ENCODE assay signal across 8 cellular contexts in genomic region chr11:8081591-8082021, GRCh38. TPM values are rescaled to one million over a fixed set of nuclear protein-coding genes. Genes with fewer than 3 reads are reported as not detected.
A peak's percentile ranks its signal among the peaks of the same experiment; 100 is the strongest.
DNase-seq lines count a peak whose midpoint lies in the region; ATAC-seq, FAIRE-seq and TF ChIP-seq lines count a peak whose summit lies in the region.

No MANE protein-coding gene starts in this region.

- no peak for DNase-seq in activated T-cell treated with anti-CD3 and anti-CD28 coated beads, Interleukin-2, amount 50 U/mL, for 24 hours
- DNase-seq in activated T-cell treated with anti-CD3 and anti-CD28 coated beads, Interleukin-2, amount 50 U/mL, for 1 hour: no peak
- DNase-seq in cerebellar cortex (ENCODE audit: low spot score) (peak; percentile 46), mesenchymal stem cell (peak; percentile 19), type B pancreatic cell (ENCODE audit: extremely low spot score, unreplicated experiment) (no peak), frontal cortex (ENCODE audit: low spot score in 2 of 2) (no peak), inferior parietal cortex (ENCODE audit: extremely low spot score) (no peak), natural killer cell (no peak)

- H3K4me2 ChIP-seq in mesenchymal stem cell (ENCODE audit: low read length, poor library complexity, severe bottlenecking): peak overlapping the region; percentile 72

- peak overlapping the region in 1 of 2 experiments; percentile 28 for H3K18ac ChIP-seq in mesenchymal stem cell (ENCODE audit: low read depth in 1 of 2, low read length in 2 of 2)

- H4K91ac ChIP-seq in mesenchymal stem cell (ENCODE audit: low read length): no peak overlapping the region

- no peak overlapping the region for H3K4ac ChIP-seq in mesenchymal stem cell (ENCODE audit: low read depth in 1 of 2, low read length in 2 of 2)

- no peak overlapping the region for H3K23ac ChIP-seq in mesenchymal stem cell (ENCODE audit: low read length in 2 of 2)

- H3K36me3 Mint-ChIP-seq in activated T-cell treated with anti-CD3 and anti-CD28 coated beads, Interleukin-2, amount 50 U/mL, for 24 hours (ENCODE audit: low read depth): no peaks in the 10 kb centered on the region
- H3K36me3 Mint-ChIP-seq in type B pancreatic cell (no peaks in the 10 kb centered on the region), natural killer cell (no peaks in the 10 kb centered on the region)

- H3K9me3 Mint-ChIP-seq in activated T-cell treated with anti-CD3 and anti-CD28 coated beads, Interleukin-2, amount 50 U/mL, for 24 hours: no peaks in the 10 kb centered on the region
- H3K9me3 Mint-ChIP-seq in type B pancreatic cell (no peaks in the 10 kb centered on the region), natural killer cell (no peaks in the 10 kb centered on the region)

- intact Hi-C loops in natural killer cell (cut with micrococcal nuclease): no loop called here

- H4K8ac ChIP-seq in mesenchymal stem cell (ENCODE audit: low read length): peak overlapping the region; percentile 62

- no peak for ATAC-seq in natural killer cell

- no peak overlapping the region for H3K27ac Mint-ChIP-seq in activated T-cell treated with anti-CD3 and anti-CD28 coated beads, Interleukin-2, amount 50 U/mL, for 24 hours
- H3K27ac Mint-ChIP-seq in type B pancreatic cell (peak overlapping the region; percentile 67), natural killer cell (no peak overlapping the region)

- no peak overlapping the region for H2BK5ac ChIP-seq in mesenchymal stem cell (ENCODE audit: low read depth, low read length, poor library complexity, severe bottlenecking)

- H2BK120ac ChIP-seq in mesenchymal stem cell (ENCODE audit: low read depth, low read length): peak overlapping the region; percentile 55

- no peak overlapping the region for H2BK12ac ChIP-seq in mesenchymal stem cell (ENCODE audit: low read length in 2 of 2)

- FAIRE-seq in frontal cortex (lab: Jason Lieb, UNC): no peak

- no peak overlapping the region for H3K27ac ChIP-seq in mesenchymal stem cell (ENCODE audit: low read length, poor library complexity, severe bottlenecking)

- peaks cover 0 to 84% of the 10 kb centered on the region in 2 experiments for H3K27me3 ChIP-seq in mesenchymal stem cell (ENCODE audit: control insufficient read depth in 1 of 2, insufficient read depth in 1 of 2, low read length in 2 of 2)

- TF ChIP-seq CTCF in type B pancreatic cell (conservative IDR thresholded peaks at IDR 0.05) (no peak), natural killer cell (IDR thresholded peaks at IDR 0.05) (no peak)

- peaks cover 12% of the 10 kb centered on the region for H3K4me1 ChIP-seq in mesenchymal stem cell (ENCODE audit: control insufficient read depth, insufficient read depth, low read depth, low read length)

- peak overlapping the region; percentile 57 for H2AFZ ChIP-seq in mesenchymal stem cell (ENCODE audit: low read depth, low read length)

- peaks cover 71% of the 10 kb centered on the region for H3K27me3 Mint-ChIP-seq in activated T-cell treated with anti-CD3 and anti-CD28 coated beads, Interleukin-2, amount 50 U/mL, for 24 hours
- peaks cover 13% of the 10 kb centered on the region for H3K27me3 Mint-ChIP-seq in type B pancreatic cell
- H3K27me3 Mint-ChIP-seq in natural killer cell (ENCODE audit: low read depth in 2 of 2): peaks cover 36 to 51% of the 10 kb centered on the region in 2 donors

- no peak overlapping the region for H2BK15ac ChIP-seq in mesenchymal stem cell (ENCODE audit: low read depth, poor library complexity, severe bottlenecking)

- H3K4me1 Mint-ChIP-seq in activated T-cell treated with anti-CD3 and anti-CD28 coated beads, Interleukin-2, amount 50 U/mL, for 24 hours (ENCODE audit: low read depth): peaks cover 4% of the 10 kb centered on the region
- H3K4me1 Mint-ChIP-seq in type B pancreatic cell (ENCODE audit: unreplicated experiment) (peaks cover 48% of the 10 kb centered on the region), natural killer cell (no peaks in the 10 kb centered on the region)

- H2AK5ac ChIP-seq in mesenchymal stem cell (ENCODE audit: low read length, severe bottlenecking): no peak overlapping the region

- H3K9me3 ChIP-seq in mesenchymal stem cell (ENCODE audit: control insufficient read depth, low read length): no peaks in the 10 kb centered on the region

- peak overlapping the region; percentile 58 to 77 for H3K4me3 ChIP-seq in mesenchymal stem cell (ENCODE audit: insufficient read depth in 1 of 2, low read depth in 1 of 2, low read length in 2 of 2)

- peak overlapping the region in 1 of 2 experiments; percentile 5 for H3K14ac ChIP-seq in mesenchymal stem cell (ENCODE audit: low read length in 2 of 2)

- peak overlapping the region; percentile 47 for H3K4me3 Mint-ChIP-seq in activated T-cell treated with anti-CD3 and anti-CD28 coated beads, Interleukin-2, amount 50 U/mL, for 24 hours
- H3K4me3 Mint-ChIP-seq in type B pancreatic cell: peak overlapping the region; percentile 89
- no peak overlapping the region for H3K4me3 Mint-ChIP-seq in natural killer cell

- H3K79me1 ChIP-seq in mesenchymal stem cell (replicated peaks; ENCODE audit: low read length, poor library complexity, severe bottlenecking): no peaks in the 10 kb centered on the region

- no peaks in the 10 kb centered on the region for H3K36me3 ChIP-seq in mesenchymal stem cell (ENCODE audit: control insufficient read depth in 1 of 2, insufficient read depth in 2 of 2, low read depth in 1 of 2, low read length in 2 of 2)

- peak overlapping the region; percentile 82 for H3K9ac ChIP-seq in mesenchymal stem cell (ENCODE audit: low read length)

- WGBS in mesenchymal stem cell: 20% methylated on average over 20 of the region's 22 CpGs

RNA-seq across cellular contexts. Expression of gene TUB, which starts 0.6 kb away (rescaled TPM):
- polyA plus RNA-seq in mesenchymal stem cell (2013, experiment 1 of 2): 1.9 TPM
- polyA plus RNA-seq in mesenchymal stem cell (2013, experiment 2 of 2): 1.9 TPM
- total RNA-seq in type B pancreatic cell (ENCODE audit: low replicate concordance) (11.5 and 28.8 TPM in 2 replicates), frontal cortex (83.2 TPM), natural killer cell (not detected)

Comparison
In these comparisons a context has a peak if more than half of its experiments do, and no peak if none do; other contexts are left out.
1. DNase-seq: peak in cerebellar cortex (single experiment) and mesenchymal stem cell (single experiment); none in activated T-cell treated with anti-CD3 and anti-CD28 coated beads, Interleukin-2, amount 50 U/mL, for 24 hours (single experiment), activated T-cell treated with anti-CD3 and anti-CD28 coated beads, Interleukin-2, amount 50 U/mL, for 1 hour (single experiment), type B pancreatic cell (single experiment), frontal cortex (0 of 2), inferior parietal cortex (single experiment) and natural killer cell (single experiment).
2. RNA of gene TUB, which starts 0.6 kb away (total RNA-seq): 83.2 TPM in frontal cortex (single experiment) and 11.5 to 28.8 TPM in type B pancreatic cell; not detected in natural killer cell; every median in the first group is over 10 times any median in the second.